In genomic region chr14:63273717-63274673, GRCh38 we compare ENCODE assay signal across 21 cellular contexts. TPM values are rescaled to one million over a fixed set of nuclear protein-coding genes. Genes with fewer than 3 reads are reported as not detected.
DNase-seq lines count a peak whose midpoint lies in the region; FAIRE-seq and TF ChIP-seq lines count a peak whose summit lies in the region.
"Had no signal": no experiment of that assay in that cellular context is flagged by ENCODE, and none has a peak within 500 bp of the region (broad histone marks: within the 10 kb centered on the region; RNA-seq: fewer than 3 reads in every experiment).

No MANE protein-coding gene starts in this region.

- no peaks in the 10 kb centered on the region for H4K20me1 ChIP-seq in endothelial cell of umbilical vein (replicated peaks; ENCODE audit: control insufficient read depth, extremely low read depth, insufficient read depth, low read length)
- H4K20me1 ChIP-seq: BLaER1 had no signal

- peaks cover 69% of the 10 kb centered on the region for H3K79me2 ChIP-seq in endothelial cell of umbilical vein (ENCODE audit: control insufficient read depth, insufficient read depth, low read length)

- H3K27me3 ChIP-seq in endothelial cell of umbilical vein (ENCODE audit: control insufficient read depth in 2 of 2, insufficient read depth in 2 of 2, low read length in 2 of 2): no peaks in the 10 kb centered on the region
- H3K27me3 ChIP-seq in testis: no peaks in the 10 kb centered on the region
- H3K27me3 ChIP-seq: BLaER1 had no signal

- TF ChIP-seq CTCF in endothelial cell of umbilical vein (IDR thresholded peaks at IDR 0.05; ENCODE audit: extremely low read depth in 1 of 2, insufficient read depth in 1 of 2, low read depth in 1 of 2, low read length in 2 of 2) (no peak), kidney (IDR thresholded peaks at IDR 0.05; ENCODE audit: borderline replicate concordance, extremely low read depth, insufficient read depth) (no peak), testis (IDR thresholded peaks at IDR 0.05) (no peak)

- DNase-seq in NCI-H524 treated with DMSO at 0.1 percent for 48 hours (lab: John Stamatoyannopoulos, UW): peak; percentile 70
- no peak for DNase-seq in endothelial cell of umbilical vein (ENCODE audit: low read depth, low spot score)
- peak; percentile 75 for DNase-seq in kidney
- DNase-seq in testis: peak; percentile 43
- no peak for DNase-seq in SKM-1 treated with dmso at 0.1 percent for 144 hours (lab: John Stamatoyannopoulos, UW; ENCODE audit: unreplicated experiment)
- no peak for DNase-seq in D341Med (ENCODE audit: low spot score)
- DNase-seq in activated effector memory CD4-positive, alpha-beta T cell treated with anti-CD3 and anti-CD28 coated beads, Interleukin-2, amount 50 U/mL, for 16 hours: no peak
- DNase-seq: activated CD4-positive, alpha-beta T cell treated with anti-CD3 and anti-CD28 coated beads for 36 hours; activated gamma-delta T cell; head of caudate nucleus; midbrain; NCI-H1694 treated with DMSO at 0.1 percent for 48 hours; NCI-H510A treated with DMSO at 0.1 percent for 48 hours; PC-3; SK-N-SH had no signal

- H2AFZ ChIP-seq in endothelial cell of umbilical vein (ENCODE audit: low read depth, low read length): no peak overlapping the region
- H2AFZ ChIP-seq: GM23338 had no signal

- H3K4me1 ChIP-seq in endothelial cell of umbilical vein (ENCODE audit: control insufficient read depth, extremely low read depth, insufficient read depth, low read length) (peaks cover 3% of the 10 kb centered on the region), kidney (ENCODE audit: control insufficient read depth in 1 of 2, insufficient read depth in 1 of 2, low read depth in 1 of 2, low read length in 2 of 2) (no peaks in the 10 kb centered on the region), testis (no peaks in the 10 kb centered on the region)
- H3K4me1 ChIP-seq: BLaER1 had no signal

- dilution Hi-C loops in endothelial cell of umbilical vein (cut with MboI; ENCODE audit: extremely low pct_ligation_motif_present, low sequenced_read_pairs): no loop called here

- 66 to 71% methylated on average over 7 to 9 of the region's 9 CpGs for WGBS in testis, 2 donors

- BruUV-seq in endothelial cell of umbilical vein (replicated peaks; lab: Mats Ljungman, UMichigan): no TSS peak

- no peak for FAIRE-seq in endothelial cell of umbilical vein (lab: Jason Lieb, UNC)
- FAIRE-seq in kidney (lab: Jason Lieb, UNC): no peak
- FAIRE-seq: D721Med, islet of Langerhans had no signal

- CTCF ChIA-PET in endothelial cell of umbilical vein (lab: Charles Lee): interaction anchor here (4.0 to 4.4 kb wide), 2 partner anchors 69 to 99 kb away, joined by 22 to 27 read pairs; partner anchors contain the start of gene RHOJ

- H3K4me3 ChIP-seq in endothelial cell of umbilical vein (replicated peaks in 1 of 3; ENCODE audit: insufficient read depth in 1 of 3, low read depth in 1 of 3, low read length in 3 of 3) (no peak overlapping the region), kidney (ENCODE audit: low read length in 2 of 2) (no peak overlapping the region), testis (no peak overlapping the region)
- H3K4me3 ChIP-seq: BLaER1, GM23338 had no signal

- H3K9me1 ChIP-seq in endothelial cell of umbilical vein (replicated peaks; ENCODE audit: control insufficient read depth, extremely low read depth, insufficient read depth, low read length): no peaks in the 10 kb centered on the region

- intact Hi-C loops in endothelial cell of umbilical vein (cut with micrococcal nuclease) (no loop called here), kidney (cut with DNase I) (loop anchor here (10.0 kb wide), 1 partner anchor 1109 kb away; no protein-coding TSS in a partner anchor), testis (cut with DNase I; ENCODE audit: low total_unique reads) (loop anchor here (10.0 kb wide), 1 partner anchor 1109 kb away; no protein-coding TSS in a partner anchor)

- H3K27ac ChIP-seq in endothelial cell of umbilical vein (ENCODE audit: insufficient read depth, low read depth, low read length) (no peak overlapping the region), kidney (ENCODE audit: low read depth in 2 of 2, low read length in 2 of 2) (no peak overlapping the region), testis (no peak overlapping the region)
- H3K27ac ChIP-seq: BLaER1 had no signal

- POLR2A ChIA-PET in endothelial cell of umbilical vein (lab: Charles Lee): no interaction called here

- TF ChIP-seq POLR2A in endothelial cell of umbilical vein (IDR thresholded peaks at IDR 0.05; ENCODE audit: low read depth, low read length) (peak; percentile 26), testis (IDR thresholded peaks at IDR 0.05) (no peak)

- peaks cover 20 to 41% of the 10 kb centered on the region in 2 experiments for H3K36me3 ChIP-seq in endothelial cell of umbilical vein (ENCODE audit: control insufficient read depth in 2 of 2, extremely low read depth in 1 of 2, insufficient read depth in 2 of 2, low read length in 2 of 2)
- H3K36me3 ChIP-seq in kidney (ENCODE audit: control insufficient read depth in 1 of 2, insufficient read depth in 2 of 2, low read length in 2 of 2): no peaks in the 10 kb centered on the region
- H3K36me3 ChIP-seq in testis (ENCODE audit: low read depth, missing control alignments): no peaks in the 10 kb centered on the region
- H3K36me3 ChIP-seq: BLaER1 had no signal

- H3K9ac ChIP-seq in endothelial cell of umbilical vein (replicated peaks; ENCODE audit: extremely low read depth, insufficient read depth, low read length) (no peak overlapping the region), kidney (ENCODE audit: low read length in 2 of 2) (no peak overlapping the region)
- H3K9ac ChIP-seq: BLaER1, SK-N-SH had no signal

- H3K4me2 ChIP-seq in endothelial cell of umbilical vein (ENCODE audit: insufficient read depth, low read length): no peak overlapping the region
- H3K4me2 ChIP-seq: BLaER1, GM23338, SK-N-SH had no signal

- H3K9me3 ChIP-seq in endothelial cell of umbilical vein (replicated peaks; ENCODE audit: control insufficient read depth, insufficient read depth, low read length) (no peaks in the 10 kb centered on the region), kidney (ENCODE audit: control insufficient read depth in 1 of 2, low read length in 2 of 2) (no peaks in the 10 kb centered on the region), testis (no peaks in the 10 kb centered on the region)
- H3K9me3 ChIP-seq: BLaER1, SK-N-SH had no signal

TF ChIP-seq in endothelial cell of umbilical vein, 7 proteins besides CTCF, POLR2A, EP300 and RAD21:
- TF ChIP-seq EZH2 (IDR thresholded peaks at IDR 0.05; ENCODE audit: borderline replicate concordance, low read depth, low read length, severe bottlenecking) (no peak), GATA2 (IDR thresholded peaks at IDR 0.05; ENCODE audit: insufficient read depth, insufficient read length, low read depth, low read length) (no peak)
TF ChIP-seq in endothelial cell of umbilical vein: peak in this region for 0.

RNA-seq across cellular contexts. Expression of gene GPHB5, which starts 44.7 kb away (rescaled TPM):
- not detected in 2 replicates for total RNA-seq in endothelial cell of umbilical vein
- polyA plus RNA-seq in endothelial cell of umbilical vein: not detected in 2 replicates
- polyA plus RNA-seq in endothelial cell of umbilical vein (2011; cell fraction: cytosol; rRNA removed): not detected in 2 replicates
- polyA plus RNA-seq in endothelial cell of umbilical vein (2011; cell fraction: nucleus; rRNA removed): not detected in 2 replicates
- polyA plus RNA-seq in endothelial cell of umbilical vein (2012): not detected in 2 replicates
- polyA minus RNA-seq in endothelial cell of umbilical vein: not detected in 2 replicates
- polyA minus RNA-seq in endothelial cell of umbilical vein (2011; cell fraction: cytosol; rRNA and poly(A)+ RNA removed): not detected
- polyA minus RNA-seq in endothelial cell of umbilical vein (2011; cell fraction: nucleus; rRNA and poly(A)+ RNA removed): not detected in 2 replicates
- not detected for total RNA-seq in kidney
- polyA plus RNA-seq in kidney (ENCODE audit: insufficient read depth, low read depth, low replicate concordance): not detected
- total RNA-seq in testis: not detected
- not detected for polyA plus RNA-seq in testis (ENCODE audit: insufficient read depth, low read depth, low replicate concordance)
- total RNA-seq: activated CD4-positive, alpha-beta T cell treated with anti-CD3 and anti-CD28 coated beads for 36 hours; epithelial cell of proximal tubule; GM23338; PC-3 had no signal
- polyA plus RNA-seq: GM23338, IgD-negative memory B cell, SK-N-SH had no signal

Comparison
In these comparisons a context has a peak if more than half of its experiments do, and no peak if none do; other contexts are left out.
1. DNase-seq: peak in NCI-H524 treated with DMSO at 0.1 percent for 48 hours (single experiment), kidney (single experiment) and testis (single experiment); none in endothelial cell of umbilical vein (single experiment), SKM-1 treated with dmso at 0.1 percent for 144 hours (single experiment), D341Med (single experiment) and activated effector memory CD4-positive, alpha-beta T cell treated with anti-CD3 and anti-CD28 coated beads, Interleukin-2, amount 50 U/mL, for 16 hours (single experiment).